Comparison of ENCODE assay signal across 1 cellular context in the genomic region with DNA sequence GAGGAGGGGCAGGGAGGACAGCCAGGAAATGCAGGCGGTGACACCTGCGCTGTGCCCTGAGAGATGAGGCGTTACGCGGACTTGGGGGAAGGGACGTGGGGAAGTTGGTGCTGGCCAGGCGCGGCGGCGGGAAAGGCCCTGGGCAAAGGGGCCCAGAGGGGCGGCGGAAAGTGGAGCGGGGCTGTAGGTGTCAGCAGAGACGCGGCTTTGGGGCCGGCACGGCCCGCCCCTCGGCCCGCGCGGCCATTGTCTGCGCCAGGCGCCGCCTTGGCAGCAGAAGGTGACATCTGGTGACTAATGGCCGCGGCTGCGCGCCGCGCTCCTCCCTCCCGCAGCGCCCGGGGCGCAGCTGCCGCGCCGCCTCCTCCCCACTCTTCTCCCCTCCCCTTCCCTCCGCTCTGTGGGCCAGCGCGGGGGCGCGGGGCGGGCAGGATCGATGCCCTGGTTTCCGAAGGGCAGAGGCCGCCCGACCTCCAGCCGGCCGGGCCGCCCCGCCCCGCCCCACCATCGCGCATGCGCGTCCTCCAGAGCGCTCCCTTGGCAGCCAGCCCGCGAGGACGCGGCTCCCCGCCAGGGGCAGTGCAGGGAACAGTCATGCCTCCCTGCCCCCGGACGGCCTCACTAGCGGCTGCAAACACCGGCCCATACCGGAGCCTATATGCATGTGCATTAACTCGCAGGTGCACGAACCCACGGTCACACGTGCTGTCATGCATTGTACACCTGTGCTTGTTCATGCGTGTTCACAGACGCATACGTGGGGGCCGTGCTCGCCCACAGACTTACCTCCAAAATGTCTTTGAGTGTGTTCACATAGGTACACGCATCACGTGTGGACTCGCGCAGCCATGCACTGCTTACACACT.
A peak's percentile ranks its signal among the peaks of the same experiment; 100 is the strongest.
TF ChIP-seq lines count a peak whose summit lies in the region.

No MANE protein-coding gene starts in this region.

TF ChIP-seq in HEK293, 187 proteins besides CTCF, POLR2A, EP300 and RAD21 (continued from another document):
- TF ChIP-seq, protein P1, sequence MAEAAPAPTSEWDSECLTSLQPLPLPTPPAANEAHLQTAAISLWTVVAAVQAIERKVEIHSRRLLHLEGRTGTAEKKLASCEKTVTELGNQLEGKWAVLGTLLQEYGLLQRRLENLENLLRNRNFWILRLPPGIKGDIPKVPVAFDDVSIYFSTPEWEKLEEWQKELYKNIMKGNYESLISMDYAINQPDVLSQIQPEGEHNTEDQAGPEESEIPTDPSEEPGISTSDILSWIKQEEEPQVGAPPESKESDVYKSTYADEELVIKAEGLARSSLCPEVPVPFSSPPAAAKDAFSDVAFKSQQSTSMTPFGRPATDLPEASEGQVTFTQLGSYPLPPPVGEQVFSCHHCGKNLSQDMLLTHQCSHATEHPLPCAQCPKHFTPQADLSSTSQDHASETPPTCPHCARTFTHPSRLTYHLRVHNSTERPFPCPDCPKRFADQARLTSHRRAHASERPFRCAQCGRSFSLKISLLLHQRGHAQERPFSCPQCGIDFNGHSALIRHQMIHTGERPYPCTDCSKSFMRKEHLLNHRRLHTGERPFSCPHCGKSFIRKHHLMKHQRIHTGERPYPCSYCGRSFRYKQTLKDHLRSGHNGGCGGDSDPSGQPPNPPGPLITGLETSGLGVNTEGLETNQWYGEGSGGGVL (tag by site-specific recombination; IDR thresholded peaks at IDR 0.05): peak; percentile 98
- TF ChIP-seq MYNN (tag by site-specific recombination; IDR thresholded peaks at IDR 0.05; ENCODE audit: borderline replicate concordance) (peak; percentile 12; the same call in 1 of the 2 replicates), HOXC10 (CRISPR knock-in tag; IDR thresholded peaks at IDR 0.05) (0 out of 2 replicates have a peak, but pooled peaks have one; percentile 73), IKZF3 (tag by site-specific recombination; IDR thresholded peaks at IDR 0.05) (peak; percentile 76), GLIS1 (tag by site-specific recombination; IDR thresholded peaks at IDR 0.05) (peak; percentile 86), BCL11B (tag by site-specific recombination; IDR thresholded peaks at IDR 0.05; ENCODE audit: low read depth) (peak; percentile 45; the same call in 1 of the 2 replicates), ZNF10 (tag by site-specific recombination; IDR thresholded peaks at IDR 0.05) (peak; percentile 52; the same call in 1 of the 2 replicates), ZBTB20 (tag by site-specific recombination; IDR thresholded peaks at IDR 0.05) (peak; percentile 65; the same call in 1 of the 2 replicates), ZNF140 (tag by site-specific recombination; IDR thresholded peaks at IDR 0.05) (0 out of 2 replicates have a peak, but pooled peaks have one; percentile 16), ZBTB48 (tag by site-specific recombination; IDR thresholded peaks at IDR 0.05) (peak; percentile 52), YY1 (tag by site-specific recombination; IDR thresholded peaks at IDR 0.05) (peak; percentile 87), ZEB2 (tag by site-specific recombination; IDR thresholded peaks at IDR 0.05) (peak; percentile 50), ZNF660 (tag by site-specific recombination; IDR thresholded peaks at IDR 0.05) (peak; percentile 75), TRIM28 (IDR thresholded peaks at IDR 0.05; ENCODE audit: borderline replicate concordance, low read length) (no peak), FEZF1 (tag by site-specific recombination; IDR thresholded peaks at IDR 0.05) (0 out of 2 replicates have a peak, but pooled peaks have one; percentile 15), ZNF184 (tag by site-specific recombination; IDR thresholded peaks at IDR 0.05) (0 out of 2 replicates have a peak, but pooled peaks have one; percentile 37), ZNF366 (tag by site-specific recombination; conservative IDR thresholded peaks at IDR 0.05) (peak; percentile 40), ZFP69B (tag by site-specific recombination; IDR thresholded peaks at IDR 0.05) (peak; percentile 82), ZNF223 (tag by site-specific recombination; IDR thresholded peaks at IDR 0.05) (peak; percentile 60), ZNF549 (tag by site-specific recombination; IDR thresholded peaks at IDR 0.05) (no peak), ZNF629 (tag by site-specific recombination; IDR thresholded peaks at IDR 0.05) (peak; percentile 38; the same call in 1 of the 2 replicates), EGR2 (tag by site-specific recombination; IDR thresholded peaks at IDR 0.05; ENCODE audit: low read depth) (peak; percentile 90), ZNF596 (tag by site-specific recombination; IDR thresholded peaks at IDR 0.05) (0 out of 2 replicates have a peak, but pooled peaks have one; percentile 59), RBAK (tag by site-specific recombination; IDR thresholded peaks at IDR 0.05) (no peak), ZNF133 (tag by site-specific recombination; IDR thresholded peaks at IDR 0.05) (no peak), ZSCAN30 (tag by site-specific recombination; IDR thresholded peaks at IDR 0.05) (peak; percentile 86), ZNF610 (tag by site-specific recombination; IDR thresholded peaks at IDR 0.05; ENCODE audit: borderline replicate concordance) (peak; percentile 56; the same call in 1 of the 2 replicates), KLF8 (tag by site-specific recombination; IDR thresholded peaks at IDR 0.05) (peak; percentile 84), KLF16 (tag by site-specific recombination; IDR thresholded peaks at IDR 0.05) (peak; percentile 79), GLIS2 (tag by site-specific recombination; IDR thresholded peaks at IDR 0.05) (peak; percentile 81), ZNF341 (tag by site-specific recombination; IDR thresholded peaks at IDR 0.05; ENCODE audit: low read depth) (peak; percentile 89)
- TF ChIP-seq, protein P2, sequence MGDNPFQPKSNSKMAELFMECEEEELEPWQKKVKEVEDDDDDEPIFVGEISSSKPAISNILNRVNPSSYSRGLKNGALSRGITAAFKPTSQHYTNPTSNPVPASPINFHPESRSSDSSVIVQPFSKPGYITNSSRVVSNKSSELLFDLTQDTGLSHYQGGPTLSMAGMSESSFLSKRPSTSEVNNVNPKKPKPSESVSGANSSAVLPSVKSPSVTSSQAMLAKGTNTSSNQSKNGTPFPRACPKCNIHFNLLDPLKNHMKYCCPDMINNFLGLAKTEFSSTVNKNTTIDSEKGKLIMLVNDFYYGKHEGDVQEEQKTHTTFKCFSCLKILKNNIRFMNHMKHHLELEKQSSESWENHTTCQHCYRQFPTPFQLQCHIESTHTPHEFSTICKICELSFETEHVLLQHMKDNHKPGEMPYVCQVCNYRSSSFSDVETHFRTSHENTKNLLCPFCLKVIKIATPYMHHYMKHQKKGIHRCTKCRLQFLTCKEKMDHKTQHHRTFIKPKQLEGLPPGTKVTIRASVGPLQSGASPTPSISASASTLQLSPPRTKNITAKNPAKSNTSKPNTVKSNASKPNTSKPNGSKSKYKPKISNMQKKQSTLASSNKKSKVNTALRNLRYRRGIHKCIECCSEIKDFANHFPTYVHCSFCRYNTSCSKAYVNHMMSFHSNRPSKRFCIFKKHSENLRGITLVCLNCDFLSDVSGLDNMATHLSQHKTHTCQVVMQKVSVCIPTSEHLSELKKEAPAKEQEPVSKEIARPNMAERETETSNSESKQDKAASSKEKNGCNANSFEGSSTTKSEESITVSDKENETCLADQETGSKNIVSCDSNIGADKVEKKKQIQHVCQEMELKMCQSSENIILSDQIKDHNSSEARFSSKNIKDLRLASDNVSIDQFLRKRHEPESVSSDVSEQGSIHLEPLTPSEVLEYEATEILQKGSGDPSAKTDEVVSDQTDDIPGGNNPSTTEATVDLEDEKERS (tag by site-specific recombination; IDR thresholded peaks at IDR 0.05): no peak
- TF ChIP-seq, protein P3, sequence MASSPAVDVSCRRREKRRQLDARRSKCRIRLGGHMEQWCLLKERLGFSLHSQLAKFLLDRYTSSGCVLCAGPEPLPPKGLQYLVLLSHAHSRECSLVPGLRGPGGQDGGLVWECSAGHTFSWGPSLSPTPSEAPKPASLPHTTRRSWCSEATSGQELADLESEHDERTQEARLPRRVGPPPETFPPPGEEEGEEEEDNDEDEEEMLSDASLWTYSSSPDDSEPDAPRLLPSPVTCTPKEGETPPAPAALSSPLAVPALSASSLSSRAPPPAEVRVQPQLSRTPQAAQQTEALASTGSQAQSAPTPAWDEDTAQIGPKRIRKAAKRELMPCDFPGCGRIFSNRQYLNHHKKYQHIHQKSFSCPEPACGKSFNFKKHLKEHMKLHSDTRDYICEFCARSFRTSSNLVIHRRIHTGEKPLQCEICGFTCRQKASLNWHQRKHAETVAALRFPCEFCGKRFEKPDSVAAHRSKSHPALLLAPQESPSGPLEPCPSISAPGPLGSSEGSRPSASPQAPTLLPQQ (tag by site-specific recombination; IDR thresholded peaks at IDR 0.05): peak; percentile 85
- TF ChIP-seq, protein P4, sequence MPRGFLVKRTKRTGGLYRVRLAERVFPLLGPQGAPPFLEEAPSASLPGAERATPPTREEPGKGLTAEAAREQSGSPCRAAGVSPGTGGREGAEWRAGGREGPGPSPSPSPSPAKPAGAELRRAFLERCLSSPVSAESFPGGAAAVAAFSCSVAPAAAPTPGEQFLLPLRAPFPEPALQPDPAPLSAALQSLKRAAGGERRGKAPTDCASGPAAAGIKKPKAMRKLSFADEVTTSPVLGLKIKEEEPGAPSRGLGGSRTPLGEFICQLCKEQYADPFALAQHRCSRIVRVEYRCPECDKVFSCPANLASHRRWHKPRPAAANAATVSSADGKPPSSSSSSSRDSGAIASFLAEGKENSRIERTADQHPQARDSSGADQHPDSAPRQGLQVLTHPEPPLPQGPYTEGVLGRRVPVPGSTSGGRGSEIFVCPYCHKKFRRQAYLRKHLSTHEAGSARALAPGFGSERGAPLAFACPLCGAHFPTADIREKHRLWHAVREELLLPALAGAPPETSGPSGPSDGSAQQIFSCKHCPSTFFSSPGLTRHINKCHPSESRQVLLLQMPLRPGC (tag by site-specific recombination; IDR thresholded peaks at IDR 0.05): 0 out of 2 replicates have a peak, but pooled peaks have one; percentile 66
- TF ChIP-seq, protein P5, sequence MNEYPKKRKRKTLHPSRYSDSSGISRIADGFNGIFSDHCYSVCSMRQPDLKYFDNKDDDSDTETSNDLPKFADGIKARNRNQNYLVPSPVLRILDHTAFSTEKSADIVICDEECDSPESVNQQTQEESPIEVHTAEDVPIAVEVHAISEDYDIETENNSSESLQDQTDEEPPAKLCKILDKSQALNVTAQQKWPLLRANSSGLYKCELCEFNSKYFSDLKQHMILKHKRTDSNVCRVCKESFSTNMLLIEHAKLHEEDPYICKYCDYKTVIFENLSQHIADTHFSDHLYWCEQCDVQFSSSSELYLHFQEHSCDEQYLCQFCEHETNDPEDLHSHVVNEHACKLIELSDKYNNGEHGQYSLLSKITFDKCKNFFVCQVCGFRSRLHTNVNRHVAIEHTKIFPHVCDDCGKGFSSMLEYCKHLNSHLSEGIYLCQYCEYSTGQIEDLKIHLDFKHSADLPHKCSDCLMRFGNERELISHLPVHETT (tag by site-specific recombination; IDR thresholded peaks at IDR 0.05): peak; percentile 27; the same call in 1 of the 2 replicates
- TF ChIP-seq, protein P6, sequence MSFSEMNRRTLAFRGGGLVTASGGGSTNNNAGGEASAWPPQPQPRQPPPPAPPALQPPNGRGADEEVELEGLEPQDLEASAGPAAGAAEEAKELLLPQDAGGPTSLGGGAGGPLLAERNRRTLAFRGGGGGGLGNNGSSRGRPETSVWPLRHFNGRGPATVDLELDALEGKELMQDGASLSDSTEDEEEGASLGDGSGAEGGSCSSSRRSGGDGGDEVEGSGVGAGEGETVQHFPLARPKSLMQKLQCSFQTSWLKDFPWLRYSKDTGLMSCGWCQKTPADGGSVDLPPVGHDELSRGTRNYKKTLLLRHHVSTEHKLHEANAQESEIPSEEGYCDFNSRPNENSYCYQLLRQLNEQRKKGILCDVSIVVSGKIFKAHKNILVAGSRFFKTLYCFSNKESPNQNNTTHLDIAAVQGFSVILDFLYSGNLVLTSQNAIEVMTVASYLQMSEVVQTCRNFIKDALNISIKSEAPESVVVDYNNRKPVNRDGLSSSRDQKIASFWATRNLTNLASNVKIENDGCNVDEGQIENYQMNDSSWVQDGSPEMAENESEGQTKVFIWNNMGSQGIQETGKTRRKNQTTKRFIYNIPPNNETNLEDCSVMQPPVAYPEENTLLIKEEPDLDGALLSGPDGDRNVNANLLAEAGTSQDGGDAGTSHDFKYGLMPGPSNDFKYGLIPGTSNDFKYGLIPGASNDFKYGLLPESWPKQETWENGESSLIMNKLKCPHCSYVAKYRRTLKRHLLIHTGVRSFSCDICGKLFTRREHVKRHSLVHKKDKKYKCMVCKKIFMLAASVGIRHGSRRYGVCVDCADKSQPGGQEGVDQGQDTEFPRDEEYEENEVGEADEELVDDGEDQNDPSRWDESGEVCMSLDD (tag by site-specific recombination; IDR thresholded peaks at IDR 0.05): 0 out of 2 replicates have a peak, but pooled peaks have one; percentile 27
